8 cellular contexts compared by ENCODE assay signal in genomic region chr19:19775891-19776205, GRCh38.
DNase-seq lines count a peak whose midpoint lies in the region; ATAC-seq and TF ChIP-seq lines count a peak whose summit lies in the region.

No MANE protein-coding gene starts in this region.

- ATAC-seq in GM19452 (IDR thresholded peaks at IDR 0.05; ENCODE audit: unreplicated experiment), result peak; percentile 15

- H3K4me1 Mint-ChIP-seq in dendritic cell treated with granulocyte-macrophage colony-stimulating factor and Interleukin-4, amounts not matched to agents 40 ng/mL and 50 ng/mL, for 4 days (ENCODE audit: low read depth), result peaks cover 33% of the 10 kb centered on the region
- H3K4me1 Mint-ChIP-seq in nephron progenitor cell, result peaks cover 31% of the 10 kb centered on the region

- CTCF ChIA-PET in AG04449 (lab: Yijun Ruan, JAX), result interaction anchor here (1.5 kb wide), 1 partner anchor 14 kb away, joined by 5 read pairs; no protein-coding TSS in a partner anchor

- TF ChIP-seq CTCF in AG04449 (IDR thresholded peaks at IDR 0.05; ENCODE audit: insufficient read depth, low read length, missing control alignments) (no peak), NB4 (IDR thresholded peaks at IDR 0.05; ENCODE audit: low read depth, low read length) (no peak), nephron progenitor cell (IDR thresholded peaks at IDR 0.05) (no peak)

- peaks cover 42% of the 10 kb centered on the region for H3K9me3 Mint-ChIP-seq in dendritic cell treated with granulocyte-macrophage colony-stimulating factor and Interleukin-4, amounts not matched to agents 40 ng/mL and 50 ng/mL, for 4 days
- peaks cover 52% of the 10 kb centered on the region for H3K9me3 Mint-ChIP-seq in nephron progenitor cell

- TF ChIP-seq POLR2A in NB4 (IDR thresholded peaks at IDR 0.05; ENCODE audit: extremely low read depth, insufficient read length), result no peak

- H3K4me3 ChIP-seq in AG04449 (ENCODE audit: low read depth, low read length) (peak overlapping the region; percentile 95), NB4 (ENCODE audit: low read depth, low read length) (peak overlapping the region; percentile 91)

- no peaks in the 10 kb centered on the region for H3K27me3 Mint-ChIP-seq in dendritic cell treated with granulocyte-macrophage colony-stimulating factor and Interleukin-4, amounts not matched to agents 40 ng/mL and 50 ng/mL, for 4 days
- peaks cover 6% of the 10 kb centered on the region for H3K27me3 Mint-ChIP-seq in nephron progenitor cell (ENCODE audit: low read depth, poor library complexity)

- H3K36me3 Mint-ChIP-seq in dendritic cell treated with granulocyte-macrophage colony-stimulating factor and Interleukin-4, amounts not matched to agents 40 ng/mL and 50 ng/mL, for 4 days (ENCODE audit: low read depth), result peaks cover 42% of the 10 kb centered on the region
- H3K36me3 Mint-ChIP-seq in nephron progenitor cell (ENCODE audit: low read depth), result peaks cover 39% of the 10 kb centered on the region

- H3K4me3 Mint-ChIP-seq in dendritic cell treated with granulocyte-macrophage colony-stimulating factor and Interleukin-4, amounts not matched to agents 40 ng/mL and 50 ng/mL, for 4 days, result peak overlapping the region; percentile 93
- H3K4me3 Mint-ChIP-seq in nephron progenitor cell, result peak overlapping the region; percentile 98

- POLR2A ChIA-PET in AG04449 (lab: Yijun Ruan, JAX), result interaction anchor here (0.7 to 1.8 kb wide), 7 partner anchors 12 to 125 kb away, joined by 3 to 11 read pairs (median 4); partner anchors contain the start of genes ZNF101, ZNF253, ZNF506 and ZNF93

- intact Hi-C loops in dendritic cell treated with granulocyte-macrophage colony-stimulating factor and Interleukin-4, amounts not matched to agents 40 ng/mL and 50 ng/mL, for 4 days (cut with micrococcal nuclease), result loop anchor here (1.0 to 5.0 kb wide), 2 partner anchors 43 to 114 kb away; partner anchors contain the start of genes ATP13A1 and ZNF14

- peak overlapping the region; percentile 88 for H3K27ac Mint-ChIP-seq in dendritic cell treated with granulocyte-macrophage colony-stimulating factor and Interleukin-4, amounts not matched to agents 40 ng/mL and 50 ng/mL, for 4 days
- H3K27ac Mint-ChIP-seq in nephron progenitor cell, result peak overlapping the region; percentile 97

- DNase-seq in AG04449 (ENCODE audit: low read depth, low spot score) (no peak), NB4 (ENCODE audit: low read depth) (no peak), nephron progenitor cell (no peak), NCI-H2081 treated with DMSO at 0.1 percent for 48 hours (lab: John Stamatoyannopoulos, UW) (no peak), EL (no peak)
- no peak for DNase-seq in activated CD8-positive, alpha-beta memory T cell treated with anti-CD3 and anti-CD28 coated beads, Interleukin-2, amount 50 U/mL, for 4 hours
